In the genomic region with DNA sequence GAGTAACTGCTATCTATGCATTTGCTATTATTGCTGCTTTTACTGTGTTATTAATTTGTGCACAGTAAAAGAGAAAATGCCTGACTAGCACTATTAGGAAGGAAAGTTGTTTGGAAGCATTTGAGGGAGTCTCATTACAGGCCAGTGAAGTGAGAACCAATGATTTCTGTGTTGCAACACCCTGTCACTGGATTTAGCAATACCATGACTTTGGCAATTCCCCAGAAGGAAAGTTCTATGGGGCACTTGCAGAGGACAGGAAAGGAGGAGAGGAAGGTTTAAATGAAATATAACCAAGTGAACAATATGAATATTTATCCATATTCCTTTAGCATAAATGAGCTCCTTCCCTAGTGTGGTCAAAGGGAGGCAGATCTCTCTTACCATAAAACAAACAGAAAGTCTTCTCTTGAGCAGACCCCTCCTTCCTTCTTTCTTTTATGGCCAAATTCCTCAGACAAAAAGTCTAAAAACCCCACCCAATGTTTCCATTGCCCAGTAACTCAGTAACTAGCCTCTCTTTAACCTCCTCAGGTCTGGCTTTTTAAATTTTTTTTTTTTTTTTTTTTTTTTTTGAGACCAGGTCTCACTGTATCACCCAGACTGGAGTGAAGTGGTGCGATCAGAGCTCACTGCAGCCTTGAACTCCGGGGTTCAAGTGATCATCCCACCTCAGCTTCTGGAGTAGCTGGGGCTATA, we compare ENCODE assay signal across 11 cellular contexts. TPM values are rescaled to one million over a fixed set of nuclear protein-coding genes. Genes with fewer than 3 reads are reported as not detected.
A peak's percentile ranks its signal among the peaks of the same experiment; 100 is the strongest.
DNase-seq lines count a peak whose midpoint lies in the region; ATAC-seq and TF ChIP-seq lines count a peak whose summit lies in the region.
"Had no signal": no experiment of that assay in that cellular context is flagged by ENCODE, and none has a peak within 500 bp of the region (broad histone marks: within the 10 kb centered on the region; RNA-seq: fewer than 3 reads in every experiment).

No MANE protein-coding gene starts in this region.

- H3K27ac ChIP-seq in epithelial cell of prostate (no peak overlapping the region), lower lobe of right lung (peak overlapping the region; percentile 61)

- H3K9me3 Mint-ChIP-seq in stimulated activated naive CD8-positive, alpha-beta T cell treated with anti-CD3 and anti-CD28 coated beads, Interleukin-15, Interleukin-2, amounts not matched to agents 100 ng/mL and 50 ng/mL, for 24 hours, result no peaks in the 10 kb centered on the region

- peaks cover 13% of the 10 kb centered on the region for H3K4me1 Mint-ChIP-seq in stimulated activated naive CD8-positive, alpha-beta T cell treated with anti-CD3 and anti-CD28 coated beads, Interleukin-15, Interleukin-2, amounts not matched to agents 100 ng/mL and 50 ng/mL, for 24 hours (ENCODE audit: low read depth)
- peaks cover 15% of the 10 kb centered on the region for H3K4me1 Mint-ChIP-seq in T-helper 17 cell

- no peak overlapping the region for H3K4me3 Mint-ChIP-seq in stimulated activated naive CD8-positive, alpha-beta T cell treated with anti-CD3 and anti-CD28 coated beads, Interleukin-15, Interleukin-2, amounts not matched to agents 100 ng/mL and 50 ng/mL, for 24 hours
- no peak overlapping the region for H3K4me3 Mint-ChIP-seq in T-helper 17 cell
- H3K4me3 Mint-ChIP-seq: activated naive CD8-positive, alpha-beta T cell; WTC11 had no signal

- no peak for ATAC-seq in stimulated activated naive CD8-positive, alpha-beta T cell treated with anti-CD3 and anti-CD28 coated beads, Interleukin-15, Interleukin-2, amounts not matched to agents 100 U/mL and 50 U/mL, for 24 hours
- peak; percentile 27 to 44 for ATAC-seq in lower lobe of right lung
- ATAC-seq in T-helper 17 cell, result no peak
- ATAC-seq in GM19035 (IDR thresholded peaks at IDR 0.05; ENCODE audit: unreplicated experiment), result no peak
- ATAC-seq in HG03439 (IDR thresholded peaks at IDR 0.05; ENCODE audit: unreplicated experiment), result no peak
- ATAC-seq: WTC11 had no signal

- no peaks in the 10 kb centered on the region for H3K36me3 ChIP-seq in lower lobe of right lung

- peak overlapping the region; percentile 63 for H3K27ac Mint-ChIP-seq in stimulated activated naive CD8-positive, alpha-beta T cell treated with anti-CD3 and anti-CD28 coated beads, Interleukin-15, Interleukin-2, amounts not matched to agents 100 ng/mL and 50 ng/mL, for 24 hours
- no peak overlapping the region for H3K27ac Mint-ChIP-seq in T-helper 17 cell
- H3K27ac Mint-ChIP-seq: activated naive CD8-positive, alpha-beta T cell; WTC11 had no signal

- peaks cover 16% of the 10 kb centered on the region for H3K27me3 Mint-ChIP-seq in stimulated activated naive CD8-positive, alpha-beta T cell treated with anti-CD3 and anti-CD28 coated beads, Interleukin-15, Interleukin-2, amounts not matched to agents 100 ng/mL and 50 ng/mL, for 24 hours
- H3K27me3 Mint-ChIP-seq in T-helper 17 cell, result peaks cover 7% of the 10 kb centered on the region
- H3K27me3 Mint-ChIP-seq: activated naive CD8-positive, alpha-beta T cell had no signal

- H3K4me3 ChIP-seq in lower lobe of right lung, result no peak overlapping the region

- intact Hi-C loops in lower lobe of right lung (cut with DNase I), result no loop called here

- no peaks in the 10 kb centered on the region for H3K36me3 Mint-ChIP-seq in stimulated activated naive CD8-positive, alpha-beta T cell treated with anti-CD3 and anti-CD28 coated beads, Interleukin-15, Interleukin-2, amounts not matched to agents 100 ng/mL and 50 ng/mL, for 24 hours (ENCODE audit: low read depth)
- no peaks in the 10 kb centered on the region for H3K36me3 Mint-ChIP-seq in T-helper 17 cell (ENCODE audit: low read depth)
- H3K36me3 Mint-ChIP-seq: activated naive CD8-positive, alpha-beta T cell; WTC11 had no signal

- H3K9me3 ChIP-seq in lower lobe of right lung (no peaks in the 10 kb centered on the region), T-helper 17 cell (ENCODE audit: control insufficient read depth, low read length, poor library complexity, severe bottlenecking) (no peaks in the 10 kb centered on the region)

- no peak for TF ChIP-seq CTCF in lower lobe of right lung (IDR thresholded peaks at IDR 0.05)

- H3K27me3 ChIP-seq in lower lobe of right lung (ENCODE audit: low read depth), result no peaks in the 10 kb centered on the region

- H3K4me1 ChIP-seq in lower lobe of right lung, result peaks cover 71% of the 10 kb centered on the region

- no peak for DNase-seq in stimulated activated naive CD8-positive, alpha-beta T cell treated with anti-CD3 and anti-CD28 coated beads, Interleukin-15, Interleukin-2, amounts not matched to agents 100 U/mL and 50 U/mL, for 24 hours
- DNase-seq in epithelial cell of prostate (ENCODE audit: low read depth, low spot score) (peak; percentile 8), lower lobe of right lung (no peak), T-helper 17 cell (no peak), DMS79 (lab: John Stamatoyannopoulos, UW) (no peak)
- DNase-seq: NCI-H345 had no signal

RNA-seq across cellular contexts. Expression of a gene that starts 5.5 kb away (rescaled TPM):
- total RNA-seq in lower lobe of right lung (26.6 TPM), T-helper 17 cell (1 to 10 TPM; 2.6 to 2.8 TPM)

Comparison
In these comparisons a context has a peak if more than half of its experiments do, and no peak if none do; other contexts are left out.
1. ATAC-seq: peak in lower lobe of right lung (2 of 2); none in stimulated activated naive CD8-positive, alpha-beta T cell treated with anti-CD3 and anti-CD28 coated beads, Interleukin-15, Interleukin-2, amounts not matched to agents 100 U/mL and 50 U/mL, for 24 hours (single experiment), T-helper 17 cell (single experiment), GM19035 (single experiment) and HG03439 (single experiment).